Comparison of ENCODE assay signal across 20 cellular contexts in genomic region chr4:111011458-111011857, GRCh38.
DNase-seq lines count a peak whose midpoint lies in the region; ATAC-seq and TF ChIP-seq lines count a peak whose summit lies in the region.
"Had no signal": no experiment of that assay in that cellular context is flagged by ENCODE, and none has a peak within 500 bp of the region (broad histone marks: within the 10 kb centered on the region; RNA-seq: fewer than 3 reads in every experiment).

No MANE protein-coding gene starts in this region.

- H3K4me1 Mint-ChIP-seq in WTC11, result peaks cover 7% of the 10 kb centered on the region
- H3K4me1 Mint-ChIP-seq in stimulated activated naive B cell treated with anti-CD40 and anti-IgM and Interleukin-4, amounts not matched to agents 10 μg/mL and 1 μg/mL and 100 μg/mL, for 72 hours, result no peaks in the 10 kb centered on the region
- no peaks in the 10 kb centered on the region for H3K4me1 Mint-ChIP-seq in activated CD8-positive, alpha-beta memory T cell treated with anti-CD3 and anti-CD28 coated beads, Interleukin-2, amount 10 ng/mL, durations not matched to agents 7 days and 5 days
- H3K4me1 Mint-ChIP-seq: CD14-positive monocyte; CD4-positive, alpha-beta memory T cell had no signal

- POLR2A ChIA-PET in WTC11 (lab: Charles Lee), result no interaction called here

- peak; percentile 100 for ATAC-seq in WTC11
- no peak for ATAC-seq in stimulated activated naive B cell treated with anti-CD40 and anti-IgM and Interleukin-4, amounts not matched to agents 10 μg/mL and 1 μg/mL and 100 μg/mL, for 72 hours (replicated peaks)
- ATAC-seq in activated CD8-positive, alpha-beta memory T cell treated with anti-CD3 and anti-CD28 coated beads, Interleukin-2, amount 10 ng/mL, durations not matched to agents 7 days and 5 days, result no peak
- ATAC-seq: K562 had no signal

- no peaks in the 10 kb centered on the region for H3K9me3 Mint-ChIP-seq in WTC11
- no peaks in the 10 kb centered on the region for H3K9me3 Mint-ChIP-seq in stimulated activated naive B cell treated with anti-CD40 and anti-IgM and Interleukin-4, amounts not matched to agents 10 μg/mL and 1 μg/mL and 100 μg/mL, for 72 hours
- H3K9me3 Mint-ChIP-seq in activated CD8-positive, alpha-beta memory T cell treated with anti-CD3 and anti-CD28 coated beads, Interleukin-2, amount 10 ng/mL, durations not matched to agents 7 days and 5 days (ENCODE audit: low read depth), result peaks cover 4% of the 10 kb centered on the region

- no peaks in the 10 kb centered on the region for H3K36me3 Mint-ChIP-seq in WTC11
- no peaks in the 10 kb centered on the region for H3K36me3 Mint-ChIP-seq in stimulated activated naive B cell treated with anti-CD40 and anti-IgM and Interleukin-4, amounts not matched to agents 10 μg/mL and 1 μg/mL and 100 μg/mL, for 72 hours
- no peaks in the 10 kb centered on the region for H3K36me3 Mint-ChIP-seq in activated CD8-positive, alpha-beta memory T cell treated with anti-CD3 and anti-CD28 coated beads, Interleukin-2, amount 10 ng/mL, durations not matched to agents 7 days and 5 days
- H3K36me3 Mint-ChIP-seq: CD14-positive monocyte; CD4-positive, alpha-beta memory T cell had no signal

- no peak overlapping the region for H3K4me3 ChIP-seq in H7 (ENCODE audit: insufficient read depth, low read depth, low read length)
- H3K4me3 ChIP-seq: BLaER1, GM23248, K562 had no signal

- no peak overlapping the region for H3K27ac Mint-ChIP-seq in WTC11
- no peak overlapping the region for H3K27ac Mint-ChIP-seq in stimulated activated naive B cell treated with anti-CD40 and anti-IgM and Interleukin-4, amounts not matched to agents 10 μg/mL and 1 μg/mL and 100 μg/mL, for 72 hours
- no peak overlapping the region for H3K27ac Mint-ChIP-seq in activated CD8-positive, alpha-beta memory T cell treated with anti-CD3 and anti-CD28 coated beads, Interleukin-2, amount 10 ng/mL, durations not matched to agents 7 days and 5 days
- H3K27ac Mint-ChIP-seq: CD14-positive monocyte had no signal

- H3K36me3 ChIP-seq in H7 (replicated peaks; ENCODE audit: control insufficient read depth, insufficient read depth, low read length), result no peaks in the 10 kb centered on the region
- H3K36me3 ChIP-seq: BLaER1 had no signal

- H3K27me3 Mint-ChIP-seq in WTC11 (ENCODE audit: low read depth), result no peaks in the 10 kb centered on the region
- H3K27me3 Mint-ChIP-seq in stimulated activated naive B cell treated with anti-CD40 and anti-IgM and Interleukin-4, amounts not matched to agents 10 μg/mL and 1 μg/mL and 100 μg/mL, for 72 hours, result no peaks in the 10 kb centered on the region
- H3K27me3 Mint-ChIP-seq in activated CD8-positive, alpha-beta memory T cell treated with anti-CD3 and anti-CD28 coated beads, Interleukin-2, amount 10 ng/mL, durations not matched to agents 7 days and 5 days, result no peaks in the 10 kb centered on the region
- H3K27me3 Mint-ChIP-seq: CD4-positive, alpha-beta memory T cell had no signal

- no peak overlapping the region for H3K4me3 Mint-ChIP-seq in WTC11
- H3K4me3 Mint-ChIP-seq in stimulated activated naive B cell treated with anti-CD40 and anti-IgM and Interleukin-4, amounts not matched to agents 10 μg/mL and 1 μg/mL and 100 μg/mL, for 72 hours, result no peak overlapping the region
- H3K4me3 Mint-ChIP-seq in activated CD8-positive, alpha-beta memory T cell treated with anti-CD3 and anti-CD28 coated beads, Interleukin-2, amount 10 ng/mL, durations not matched to agents 7 days and 5 days, result no peak overlapping the region
- H3K4me3 Mint-ChIP-seq: CD14-positive monocyte; CD4-positive, alpha-beta memory T cell had no signal

- DNase-seq in NCI-H2171 treated with DMSO at 0.1 percent for 48 hours (lab: John Stamatoyannopoulos, UW), result peak; percentile 0
- DNase-seq in NCI-H2171 (lab: John Stamatoyannopoulos, UW), result no peak
- DNase-seq in H7, result peak; percentile 3
- peak; percentile 50 for DNase-seq in WTC11 (ENCODE audit: low spot score)
- DNase-seq in iPS-NIHi7 (ENCODE audit: extremely low spot score), result peak; percentile 27
- no peak for DNase-seq in stimulated activated naive B cell treated with anti-CD40 and anti-IgM and Interleukin-4, amounts not matched to agents 10 μg/mL and 1 μg/mL and 100 μg/mL, for 72 hours
- DNase-seq in activated CD8-positive, alpha-beta memory T cell treated with anti-CD3 and anti-CD28 coated beads, Interleukin-2, amount 10 ng/mL, durations not matched to agents 7 days and 5 days, result no peak
- DNase-seq in stimulated activated naive CD4-positive, alpha-beta T cell (lab: John Stamatoyannopoulos, UW), result no peak
- DNase-seq: 8988T; Calu3; CD4-positive, alpha-beta memory T cell; DMS 273 treated with DMSO at 0.1 percent for 48 hours; DMS53; DND-41; EL; GM23248; IMR-90 had no signal

- TF ChIP-seq CTCF in WTC11 (IDR thresholded peaks at IDR 0.05), result no peak

- H3K27me3 ChIP-seq in H7 (ENCODE audit: control insufficient read depth, insufficient read depth, low read length), result no peaks in the 10 kb centered on the region
- H3K27me3 ChIP-seq: BLaER1 had no signal

- CTCF ChIA-PET in WTC11 (lab: Charles Lee), result no interaction called here
- CTCF ChIA-PET in activated CD8-positive, alpha-beta memory T cell treated with anti-CD3 and anti-CD28 coated beads, Interleukin-2, amount 10 ng/mL, durations not matched to agents 7 days and 5 days (lab: Charles Lee), result no interaction called here

TF ChIP-seq in WTC11, 78 proteins besides CTCF, POLR2A, EP300 and RAD21:
- no peak for TF ChIP-seq MXD4 (CRISPR knock-in tag; IDR thresholded peaks at IDR 0.05; ENCODE audit: borderline replicate concordance)
- no peak for TF ChIP-seq RORB (CRISPR knock-in tag; IDR thresholded peaks at IDR 0.05)
- TF ChIP-seq HMGXB4 (CRISPR knock-in tag; IDR thresholded peaks at IDR 0.05), result no peak
- no peak for TF ChIP-seq ZNF396 (CRISPR knock-in tag; IDR thresholded peaks at IDR 0.05; ENCODE audit: borderline replicate concordance)
- peak; percentile 77; the same call in 1 of the 2 replicates for TF ChIP-seq ZNF263 (CRISPR knock-in tag; IDR thresholded peaks at IDR 0.05; ENCODE audit: low read depth)
- TF ChIP-seq IRF1 (CRISPR knock-in tag; IDR thresholded peaks at IDR 0.05), result no peak

Comparison
In these comparisons a context has a peak if more than half of its experiments do, and no peak if none do; other contexts are left out.
1. DNase-seq: peak in NCI-H2171 treated with DMSO at 0.1 percent for 48 hours (single experiment), H7 (single experiment), WTC11 (single experiment) and iPS-NIHi7 (single experiment); none in NCI-H2171 (single experiment), stimulated activated naive B cell treated with anti-CD40 and anti-IgM and Interleukin-4, amounts not matched to agents 10 μg/mL and 1 μg/mL and 100 μg/mL, for 72 hours (single experiment), activated CD8-positive, alpha-beta memory T cell treated with anti-CD3 and anti-CD28 coated beads, Interleukin-2, amount 10 ng/mL, durations not matched to agents 7 days and 5 days (single experiment) and stimulated activated naive CD4-positive, alpha-beta T cell (0 of 6).